Comparison of ENCODE assay signal across 8 cellular contexts in the genomic region with DNA sequence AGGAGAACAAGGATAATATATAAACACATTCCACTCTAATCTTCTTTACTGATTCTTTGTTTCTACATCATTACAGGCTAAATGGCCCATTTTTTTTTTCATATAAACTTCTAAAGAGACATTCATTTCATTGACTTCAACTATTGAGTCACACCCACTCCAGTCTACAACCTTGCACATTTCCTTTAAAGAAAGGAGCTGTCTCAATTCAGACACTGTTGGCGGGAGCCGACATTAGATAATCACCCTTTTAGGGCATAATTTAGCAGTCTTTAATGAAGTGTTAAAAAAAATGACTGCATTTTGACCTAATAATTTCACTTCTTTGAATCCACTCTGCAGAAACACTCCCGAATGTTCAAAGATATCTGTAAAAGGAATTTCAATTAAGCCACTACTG. TPM values are rescaled to one million over a fixed set of nuclear protein-coding genes. Genes with fewer than 3 reads are reported as not detected.
DNase-seq lines count a peak whose midpoint lies in the region; ATAC-seq and TF ChIP-seq lines count a peak whose summit lies in the region.

No MANE protein-coding gene starts in this region.

- H3K9me3 ChIP-seq in heart left ventricle (peaks cover 0 to 6% (median 0%) of the 10 kb centered on the region in 12 donors), gastroesophageal sphincter (peaks cover 0 to 5% (median 0%) of the 10 kb centered on the region in 3 donors), transverse colon (no peaks in the 10 kb centered on the region)

- 29 to 43% (median 39%) methylated on average over 3 of the region's 3 CpGs for WGBS in heart left ventricle, 4 donors
- 21 to 52% methylated on average over 3 of the region's 3 CpGs for WGBS in gastroesophageal sphincter (ENCODE audit: low coverage in 1 of 2), 2 donors
- whole genome bisulfite sequencing in transverse colon (ENCODE audit: low coverage in 1 of 2), 2 donors, result 28 to 29% methylated on average over 2 to 3 of the region's 3 CpGs
- no CpG with 5 or more reads among the region's 3 CpGs for WGBS in mesendoderm (ENCODE audit: extremely low coverage, insufficient coverage, low lambda C conversion rate)

- no peak overlapping the region for H2BK120ac ChIP-seq in mesendoderm (ENCODE audit: low read depth, low read length)

- H3K4me2 ChIP-seq in mesendoderm (ENCODE audit: low read length), result no peak overlapping the region

- H3K36me3 ChIP-seq in heart left ventricle, result no peaks in the 10 kb centered on the region
- H3K36me3 ChIP-seq in gastroesophageal sphincter, result peaks cover 0 to 7% of the 10 kb centered on the region in 2 donors
- H3K36me3 ChIP-seq in transverse colon, result no peaks in the 10 kb centered on the region
- H3K36me3 ChIP-seq in mesendoderm (ENCODE audit: control insufficient read depth, insufficient read depth, low read length), result no peaks in the 10 kb centered on the region

- DNase-seq in heart left ventricle (no peak), Right ventricle myocardium superior (no peak), RKO (ENCODE audit: low spot score) (peak; percentile 53), transverse colon (no peak), ureter (ENCODE audit: low spot score) (no peak), mesendoderm (no peak), NOMO-1 treated with dmso at 0.1 percent for 144 hours (lab: John Stamatoyannopoulos, UW; ENCODE audit: unreplicated experiment) (no peak)

- no peaks in the 10 kb centered on the region for H3K27me3 ChIP-seq in heart left ventricle
- no peaks in the 10 kb centered on the region for H3K27me3 ChIP-seq in gastroesophageal sphincter
- H3K27me3 ChIP-seq in transverse colon, result no peaks in the 10 kb centered on the region
- H3K27me3 ChIP-seq in mesendoderm (ENCODE audit: insufficient read depth, low read length, poor library complexity), result no peaks in the 10 kb centered on the region

- no peak overlapping the region for H2BK5ac ChIP-seq in mesendoderm (ENCODE audit: low read length)

- TF ChIP-seq EP300 in gastroesophageal sphincter (IDR thresholded peaks at IDR 0.05) (no peak), transverse colon (IDR thresholded peaks at IDR 0.05; ENCODE audit: low read depth) (no peak)

- H3K18ac ChIP-seq in mesendoderm (ENCODE audit: low read length), result no peak overlapping the region

- no peak overlapping the region for H2BK15ac ChIP-seq in mesendoderm (replicated peaks; ENCODE audit: low read depth)

- H4K8ac ChIP-seq in mesendoderm (ENCODE audit: low read depth, low read length), result no peak overlapping the region

- ATAC-seq in heart left ventricle (no peak), Right ventricle myocardium superior (ENCODE audit: poor library complexity) (no peak), gastroesophageal sphincter (no peak)

- no peak overlapping the region for H3K23ac ChIP-seq in mesendoderm (ENCODE audit: low read length)

- no peak overlapping the region for H2AK5ac ChIP-seq in mesendoderm (ENCODE audit: low read length)

- TF ChIP-seq CTCF in heart left ventricle (IDR thresholded peaks at IDR 0.05) (no peak), gastroesophageal sphincter (IDR thresholded peaks at IDR 0.05) (no peak), transverse colon (IDR thresholded peaks at IDR 0.05) (no peak)

- no peaks in the 10 kb centered on the region for H3K79me1 ChIP-seq in mesendoderm (ENCODE audit: low read length)

- no peak overlapping the region for H3K4ac ChIP-seq in mesendoderm (ENCODE audit: low read depth, low read length)

- H3K27ac ChIP-seq in heart left ventricle, result peak overlapping the region in 6 of 12 donors; percentile 93 to 98 (median 96)
- peak overlapping the region; percentile 94 to 98 (median 97) for H3K27ac ChIP-seq in gastroesophageal sphincter
- H3K27ac ChIP-seq in transverse colon, result peak overlapping the region; percentile 95 to 100 (median 97)
- no peak overlapping the region for H3K27ac ChIP-seq in mesendoderm (ENCODE audit: low read depth, low read length)

- intact Hi-C loops in heart left ventricle (cut with DNase I) (loop anchor here in 9 of 10 donors (2.0 to 10.0 kb wide), 5 partner anchors 81 to 231 kb away; a partner anchor contains a TSS), Right ventricle myocardium superior (cut with DNase I) (loop anchor here (10.0 kb wide), 1 partner anchor 151 kb away; no protein-coding TSS in a partner anchor), transverse colon (cut with DNase I; ENCODE audit: low total_unique reads) (no loop called here)

- no peak overlapping the region for H4K5ac ChIP-seq in mesendoderm (ENCODE audit: low read length)

- no peak overlapping the region for H3K56ac ChIP-seq in mesendoderm (ENCODE audit: low read length)

- in situ Hi-C loops in transverse colon (cut with MboI; ENCODE audit: low pct_ligation_motif_present in 1 of 4, low pct_unique_long_range_greater_than_20kb in 1 of 4, low sequenced_read_pairs in 3 of 4), result loop anchor here in 3 of 4 donors (10.0 to 25.0 kb wide), 2 partner anchors 81 to 154 kb away; a partner anchor contains a TSS

- no peak overlapping the region for H3K9ac ChIP-seq in mesendoderm (ENCODE audit: low read length)

- H3K4me1 ChIP-seq in heart left ventricle (peaks cover 0 to 38% (median 14%) of the 10 kb centered on the region in 12 donors), gastroesophageal sphincter (peaks cover 2 to 64% (median 7%) of the 10 kb centered on the region in 3 donors), transverse colon (peaks cover 0 to 31% (median 7%) of the 10 kb centered on the region in 4 donors), mesendoderm (ENCODE audit: control insufficient read depth, low read depth, low read length) (no peaks in the 10 kb centered on the region)

- H3K4me3 ChIP-seq in heart left ventricle, result peak overlapping the region in 10 of 12 donors; percentile 49 to 87 (median 72)
- peak overlapping the region; percentile 70 to 83 for H3K4me3 ChIP-seq in gastroesophageal sphincter
- peak overlapping the region in 3 of 4 donors; percentile 69 to 98 (median 89) for H3K4me3 ChIP-seq in transverse colon
- no peak overlapping the region for H3K4me3 ChIP-seq in mesendoderm (ENCODE audit: low read length)

- TF ChIP-seq POLR2A in heart left ventricle (IDR thresholded peaks at IDR 0.05) (no peak), gastroesophageal sphincter (IDR thresholded peaks at IDR 0.05) (no peak), transverse colon (IDR thresholded peaks at IDR 0.05) (no peak)

- H3K79me2 ChIP-seq in mesendoderm (ENCODE audit: control insufficient read depth, insufficient read depth, low read length), result no peaks in the 10 kb centered on the region

RNA-seq across cellular contexts. Expression of a gene that starts 1.6 kb away (rescaled TPM):
- 10 to 100 TPM; 20.4 to 52.7 (median 42.6) TPM for total RNA-seq in heart left ventricle
- 10 to 100 TPM; 13.1 to 21.3 TPM for polyA plus RNA-seq in heart left ventricle
- total RNA-seq in Right ventricle myocardium superior, result 46.5 TPM
- total RNA-seq in gastroesophageal sphincter, result 10 to 100 TPM; 53.7 to 83.7 (median 77.1) TPM
- total RNA-seq in transverse colon, result 10 to 100 TPM; 10.5 to 33.6 (median 11.8) TPM
- total RNA-seq in ureter, result 23.4 TPM
- polyA plus RNA-seq in mesendoderm (2013, experiment 1 of 2), result 2.8 TPM
- 2.4 TPM for polyA plus RNA-seq in mesendoderm (2013, experiment 2 of 2)
